8 cellular contexts compared by ENCODE assay signal in the genomic region with DNA sequence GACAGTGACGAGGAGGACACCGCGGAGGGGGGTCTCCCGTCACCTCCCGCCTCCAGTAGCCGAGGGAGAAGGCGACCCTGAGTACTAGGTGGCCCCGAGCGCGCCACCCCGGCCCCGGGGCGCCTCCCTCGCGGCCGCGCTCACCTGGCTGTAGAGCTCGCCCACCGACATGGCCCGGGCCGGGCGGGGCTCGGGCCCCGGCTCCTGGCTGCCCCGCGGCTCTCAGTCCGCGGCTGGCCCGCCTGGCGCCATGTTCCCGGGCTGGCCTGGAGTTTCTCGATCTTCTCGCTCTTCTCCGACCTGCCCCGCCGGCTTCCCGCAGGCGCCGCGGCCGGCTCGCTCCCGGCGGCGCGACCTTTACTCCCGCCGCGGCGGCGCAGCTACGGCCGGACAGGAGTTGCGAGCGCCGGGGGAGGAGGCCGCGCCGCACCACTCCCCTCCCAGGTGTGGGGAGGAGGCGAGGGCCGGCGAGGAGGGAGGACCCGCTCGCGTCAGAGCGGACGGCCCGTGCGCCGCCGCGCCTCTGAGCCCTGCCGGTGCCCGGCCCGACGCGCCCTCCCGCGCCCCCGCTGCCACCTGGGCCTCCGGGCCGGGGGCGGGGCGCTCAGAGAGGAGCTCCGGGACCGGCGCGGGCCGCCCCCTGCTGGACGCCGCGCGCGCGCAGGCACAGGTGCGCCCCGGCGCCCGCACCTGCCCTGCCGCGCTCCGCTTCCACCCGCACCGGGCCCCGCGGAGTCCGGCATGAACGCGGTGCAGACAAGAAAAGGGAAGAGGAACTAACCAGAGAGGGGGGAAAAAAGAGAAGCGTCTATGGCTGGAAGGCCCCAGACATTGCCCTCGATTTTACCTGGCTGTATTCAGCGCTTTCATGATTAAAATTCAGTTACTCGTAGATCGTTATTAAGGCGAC. TPM values are rescaled to one million over a fixed set of nuclear protein-coding genes. Genes with fewer than 3 reads are reported as not detected.
DNase-seq lines count a peak whose midpoint lies in the region; ATAC-seq and TF ChIP-seq lines count a peak whose summit lies in the region.

A gene (minus strand): TSS at position 525 of the 910 bp plus-strand sequence. CDS start 354 bp downstream, at position 171.

- no peaks in the 10 kb centered on the region for H3K36me3 Mint-ChIP-seq in activated B cell treated with CpG ODN at 0.5 μM for 24 hours (ENCODE audit: low read depth)
- no peaks in the 10 kb centered on the region for H3K36me3 Mint-ChIP-seq in stimulated activated naive B cell treated with anti-CD40 and anti-IgM and Interleukin-4, amounts not matched to agents 10 μg/mL and 1 μg/mL and 100 μg/mL, for 72 hours

- H3K9me3 ChIP-seq in ES-I3 (ENCODE audit: control insufficient read depth, insufficient read depth, low read length) = no peaks in the 10 kb centered on the region
- no peaks in the 10 kb centered on the region for H3K9me3 ChIP-seq in mucosa of descending colon

- H3K9ac ChIP-seq in ES-I3 (ENCODE audit: low read depth, low read length) = peak within 1 kb of the TSS; percentile 78

- ATAC-seq in GM21576 (IDR thresholded peaks at IDR 0.05; ENCODE audit: unreplicated experiment) = peak; percentile 83
- peak; percentile 87 for ATAC-seq in activated B cell treated with CpG ODN at 0.5 μM for 24 hours (ENCODE audit: low read depth)
- peak; percentile 93 for ATAC-seq in mucosa of descending colon
- peak; percentile 88 to 91 for ATAC-seq in stimulated activated naive B cell treated with anti-CD40 and anti-IgM and Interleukin-4, amounts not matched to agents 10 μg/mL and 1 μg/mL and 100 μg/mL, for 72 hours (replicated peaks)

- no peak within 1 kb of the TSS for H3K27ac Mint-ChIP-seq in activated B cell treated with CpG ODN at 0.5 μM for 24 hours
- H3K27ac Mint-ChIP-seq in stimulated activated naive B cell treated with anti-CD40 and anti-IgM and Interleukin-4, amounts not matched to agents 10 μg/mL and 1 μg/mL and 100 μg/mL, for 72 hours = peak within 1 kb of the TSS; percentile 60

- peak; percentile 81 for TF ChIP-seq CTCF in LNCaP clone FGC (IDR thresholded peaks at IDR 0.05; ENCODE audit: control insufficient read depth, extremely low read depth, insufficient read depth)
- no peak for TF ChIP-seq CTCF in activated B cell treated with CpG ODN at 0.5 μM for 24 hours (IDR thresholded peaks at IDR 0.05)
- peak; percentile 65 for TF ChIP-seq CTCF in mucosa of descending colon (IDR thresholded peaks at IDR 0.05)

- H3K36me3 ChIP-seq in ES-I3 (ENCODE audit: insufficient read depth, low read length) (no peaks in the 10 kb centered on the region), mucosa of descending colon (ENCODE audit: low read depth) (no peaks in the 10 kb centered on the region)

- intact Hi-C loops in activated B cell treated with CpG ODN at 0.5 μM for 24 hours (cut with micrococcal nuclease) = loop anchor here (2.0 to 10.0 kb wide), 3 partner anchors 72 to 1520 kb away; a partner anchor contains a TSS
- intact Hi-C loops in mucosa of descending colon (cut with DNase I, micrococcal nuclease) = loop anchor here in 1 of 2 donors (10.0 kb wide), 1 partner anchor 70 kb away; no protein-coding TSS in a partner anchor

- POLR2A ChIA-PET in activated B cell treated with CpG ODN at 0.5 μM for 24 hours (lab: Charles Lee) = no interaction called here

- DNase-seq in LNCaP clone FGC (ENCODE audit: low read depth) (peak; percentile 34), activated B cell treated with CpG ODN at 0.5 μM for 24 hours (peak; percentile 57), cortex of kidney (lab: John Stamatoyannopoulos, UW) (peak; percentile 41), mucosa of descending colon (peak; percentile 88 to 93 (median 90)), NCI-H128 (lab: John Stamatoyannopoulos, UW; ENCODE audit: unreplicated experiment) (no peak)
- DNase-seq in stimulated activated naive B cell treated with anti-CD40 and anti-IgM and Interleukin-4, amounts not matched to agents 10 μg/mL and 1 μg/mL and 100 μg/mL, for 72 hours = peak; percentile 40

- no peaks in the 10 kb centered on the region for H3K9me3 Mint-ChIP-seq in activated B cell treated with CpG ODN at 0.5 μM for 24 hours
- no peaks in the 10 kb centered on the region for H3K9me3 Mint-ChIP-seq in stimulated activated naive B cell treated with anti-CD40 and anti-IgM and Interleukin-4, amounts not matched to agents 10 μg/mL and 1 μg/mL and 100 μg/mL, for 72 hours

- peak within 1 kb of the TSS; percentile 33 for H3K4me3 Mint-ChIP-seq in activated B cell treated with CpG ODN at 0.5 μM for 24 hours
- peak within 1 kb of the TSS; percentile 72 to 74 for H3K4me3 Mint-ChIP-seq in stimulated activated naive B cell treated with anti-CD40 and anti-IgM and Interleukin-4, amounts not matched to agents 10 μg/mL and 1 μg/mL and 100 μg/mL, for 72 hours

- CTCF ChIA-PET in activated B cell treated with CpG ODN at 0.5 μM for 24 hours (lab: Charles Lee) = interaction anchor here (0.8 to 2.6 kb wide), 5 partner anchors 8 to 1519 kb away, joined by 3 to 12 read pairs (median 3); no protein-coding TSS in a partner anchor

- peaks cover 53% of the 10 kb centered on the region for H3K27me3 Mint-ChIP-seq in activated B cell treated with CpG ODN at 0.5 μM for 24 hours
- peaks cover 54 to 84% of the 10 kb centered on the region in 2 donors for H3K27me3 Mint-ChIP-seq in stimulated activated naive B cell treated with anti-CD40 and anti-IgM and Interleukin-4, amounts not matched to agents 10 μg/mL and 1 μg/mL and 100 μg/mL, for 72 hours

- H3K4me1 Mint-ChIP-seq in activated B cell treated with CpG ODN at 0.5 μM for 24 hours = peaks cover 12% of the 10 kb centered on the region
- peaks cover 10 to 23% of the 10 kb centered on the region in 2 donors for H3K4me1 Mint-ChIP-seq in stimulated activated naive B cell treated with anti-CD40 and anti-IgM and Interleukin-4, amounts not matched to agents 10 μg/mL and 1 μg/mL and 100 μg/mL, for 72 hours

- H3K4me1 ChIP-seq in ES-I3 (ENCODE audit: insufficient read depth, low read length) = no peaks in the 10 kb centered on the region
- peaks cover 3% of the 10 kb centered on the region for H3K4me1 ChIP-seq in mucosa of descending colon (ENCODE audit: low read depth)

- H3K4me3 ChIP-seq in LNCaP clone FGC (ENCODE audit: low read depth, low read length) (peak within 1 kb of the TSS; percentile 55), mucosa of descending colon (peak within 1 kb of the TSS; percentile 75)

RNA-seq across cellular contexts. Expression of the gene that starts here (rescaled TPM):
- total RNA-seq in activated B cell treated with CpG ODN at 0.5 μM for 24 hours (0.49 and 0.51 TPM in 2 replicates), mucosa of descending colon (100 to 1,000 TPM in 2 of 3 donors, 10 to 100 TPM in 1; 52.7 to 179 (median 120) TPM)

Comparison
In these comparisons a context has a peak if more than half of its experiments do, and no peak if none do; other contexts are left out.
1. RNA of the gene that starts here (total RNA-seq): 52.7 to 179 TPM in mucosa of descending colon; 0.49 to 0.51 TPM in activated B cell treated with CpG ODN at 0.5 μM for 24 hours; every median in the first group is over 10 times any median in the second.
2. Peak in DNase-seq and ATAC-seq in activated B cell treated with CpG ODN at 0.5 μM for 24 hours; RNA of the gene not detected or under 1 TPM.
3. Peak in every context shown above with its lines, with median percentiles within 50 percentile points of each other: ATAC-seq.